ENCODE assay signal across 1 cellular context in the genomic region with DNA sequence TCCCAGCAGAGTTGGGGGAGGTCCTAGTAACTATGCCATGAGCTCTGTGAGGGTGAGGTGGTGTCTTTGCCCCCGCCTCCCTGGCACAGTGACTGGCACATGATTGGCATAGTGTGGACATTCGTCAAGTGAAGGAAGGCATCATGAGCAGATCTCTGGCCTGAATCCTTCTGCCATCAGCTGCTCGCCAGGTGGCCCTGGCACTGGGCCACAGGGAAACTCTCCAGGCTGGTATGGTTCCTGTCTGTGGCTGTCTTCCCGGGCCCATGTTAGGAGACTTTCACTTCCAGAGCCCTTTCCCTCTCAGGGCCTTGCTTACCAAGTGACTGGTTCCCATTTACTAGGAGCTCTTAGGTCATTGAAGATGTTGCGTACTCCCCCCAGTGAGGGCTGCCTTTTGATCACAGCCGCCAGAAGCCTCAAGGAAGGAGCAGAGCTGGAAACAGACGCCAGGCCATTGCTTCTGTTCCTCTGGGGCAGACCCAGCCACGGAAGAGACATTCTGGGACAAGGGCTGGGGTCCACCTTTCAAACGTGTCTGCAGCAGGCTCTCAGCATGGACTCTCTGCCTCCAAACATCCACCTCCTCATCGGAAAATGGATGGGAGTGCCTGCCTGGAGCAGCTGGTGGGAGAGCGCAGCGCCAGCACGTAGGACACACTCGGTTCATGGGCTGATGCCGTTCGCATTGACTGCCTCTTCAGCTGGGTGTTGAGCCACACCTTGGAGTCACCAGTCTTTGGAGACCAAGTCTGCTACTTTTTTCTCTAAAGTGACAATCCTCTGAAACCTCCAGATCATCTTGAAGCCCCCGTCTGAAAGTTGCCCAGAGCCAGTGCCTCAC.
TF ChIP-seq lines count a peak whose summit lies in the region.

No MANE protein-coding gene starts in this region.

TF ChIP-seq in WTC11, 78 proteins besides CTCF, POLR2A, EP300 and RAD21 (continued from another document):
- TF ChIP-seq, protein P1, sequence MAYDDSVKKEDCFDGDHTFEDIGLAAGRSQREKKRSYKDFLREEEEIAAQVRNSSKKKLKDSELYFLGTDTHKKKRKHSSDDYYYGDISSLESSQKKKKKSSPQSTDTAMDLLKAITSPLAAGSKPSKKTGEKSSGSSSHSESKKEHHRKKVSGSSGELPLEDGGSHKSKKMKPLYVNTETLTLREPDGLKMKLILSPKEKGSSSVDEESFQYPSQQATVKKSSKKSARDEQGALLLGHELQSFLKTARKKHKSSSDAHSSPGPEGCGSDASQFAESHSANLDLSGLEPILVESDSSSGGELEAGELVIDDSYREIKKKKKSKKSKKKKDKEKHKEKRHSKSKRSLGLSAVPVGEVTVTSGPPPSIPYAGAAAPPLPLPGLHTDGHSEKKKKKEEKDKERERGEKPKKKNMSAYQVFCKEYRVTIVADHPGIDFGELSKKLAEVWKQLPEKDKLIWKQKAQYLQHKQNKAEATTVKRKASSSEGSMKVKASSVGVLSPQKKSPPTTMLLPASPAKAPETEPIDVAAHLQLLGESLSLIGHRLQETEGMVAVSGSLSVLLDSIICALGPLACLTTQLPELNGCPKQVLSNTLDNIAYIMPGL (CRISPR knock-in tag; IDR thresholded peaks at IDR 0.05): no peak
- TF ChIP-seq, protein P2, sequence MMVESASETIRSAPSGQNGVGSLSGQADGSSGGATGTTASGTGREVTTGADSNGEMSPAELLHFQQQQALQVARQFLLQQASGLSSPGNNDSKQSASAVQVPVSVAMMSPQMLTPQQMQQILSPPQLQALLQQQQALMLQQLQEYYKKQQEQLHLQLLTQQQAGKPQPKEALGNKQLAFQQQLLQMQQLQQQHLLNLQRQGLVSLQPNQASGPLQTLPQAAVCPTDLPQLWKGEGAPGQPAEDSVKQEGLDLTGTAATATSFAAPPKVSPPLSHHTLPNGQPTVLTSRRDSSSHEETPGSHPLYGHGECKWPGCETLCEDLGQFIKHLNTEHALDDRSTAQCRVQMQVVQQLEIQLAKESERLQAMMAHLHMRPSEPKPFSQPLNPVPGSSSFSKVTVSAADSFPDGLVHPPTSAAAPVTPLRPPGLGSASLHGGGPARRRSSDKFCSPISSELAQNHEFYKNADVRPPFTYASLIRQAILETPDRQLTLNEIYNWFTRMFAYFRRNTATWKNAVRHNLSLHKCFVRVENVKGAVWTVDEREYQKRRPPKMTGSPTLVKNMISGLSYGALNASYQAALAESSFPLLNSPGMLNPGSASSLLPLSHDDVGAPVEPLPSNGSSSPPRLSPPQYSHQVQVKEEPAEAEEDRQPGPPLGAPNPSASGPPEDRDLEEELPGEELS (CRISPR knock-in tag; IDR thresholded peaks at IDR 0.05): no peak
- TF ChIP-seq, protein P3, sequence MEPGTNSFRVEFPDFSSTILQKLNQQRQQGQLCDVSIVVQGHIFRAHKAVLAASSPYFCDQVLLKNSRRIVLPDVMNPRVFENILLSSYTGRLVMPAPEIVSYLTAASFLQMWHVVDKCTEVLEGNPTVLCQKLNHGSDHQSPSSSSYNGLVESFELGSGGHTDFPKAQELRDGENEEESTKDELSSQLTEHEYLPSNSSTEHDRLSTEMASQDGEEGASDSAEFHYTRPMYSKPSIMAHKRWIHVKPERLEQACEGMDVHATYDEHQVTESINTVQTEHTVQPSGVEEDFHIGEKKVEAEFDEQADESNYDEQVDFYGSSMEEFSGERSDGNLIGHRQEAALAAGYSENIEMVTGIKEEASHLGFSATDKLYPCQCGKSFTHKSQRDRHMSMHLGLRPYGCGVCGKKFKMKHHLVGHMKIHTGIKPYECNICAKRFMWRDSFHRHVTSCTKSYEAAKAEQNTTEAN (CRISPR knock-in tag; IDR thresholded peaks at IDR 0.05): no peak
- TF ChIP-seq ATF1 (CRISPR knock-in tag; IDR thresholded peaks at IDR 0.05) (no peak), NR2C2 (CRISPR knock-in tag; IDR thresholded peaks at IDR 0.05) (no peak), CBFB (CRISPR knock-in tag; IDR thresholded peaks at IDR 0.05; ENCODE audit: low read depth) (no peak), SOX15 (CRISPR knock-in tag; IDR thresholded peaks at IDR 0.05) (no peak), ZNF138 (CRISPR knock-in tag; conservative IDR thresholded peaks at IDR 0.05) (no peak), FOXJ3 (CRISPR knock-in tag; IDR thresholded peaks at IDR 0.05; ENCODE audit: borderline replicate concordance) (no peak)
